9 cellular contexts compared by ENCODE assay signal in the genomic region with DNA sequence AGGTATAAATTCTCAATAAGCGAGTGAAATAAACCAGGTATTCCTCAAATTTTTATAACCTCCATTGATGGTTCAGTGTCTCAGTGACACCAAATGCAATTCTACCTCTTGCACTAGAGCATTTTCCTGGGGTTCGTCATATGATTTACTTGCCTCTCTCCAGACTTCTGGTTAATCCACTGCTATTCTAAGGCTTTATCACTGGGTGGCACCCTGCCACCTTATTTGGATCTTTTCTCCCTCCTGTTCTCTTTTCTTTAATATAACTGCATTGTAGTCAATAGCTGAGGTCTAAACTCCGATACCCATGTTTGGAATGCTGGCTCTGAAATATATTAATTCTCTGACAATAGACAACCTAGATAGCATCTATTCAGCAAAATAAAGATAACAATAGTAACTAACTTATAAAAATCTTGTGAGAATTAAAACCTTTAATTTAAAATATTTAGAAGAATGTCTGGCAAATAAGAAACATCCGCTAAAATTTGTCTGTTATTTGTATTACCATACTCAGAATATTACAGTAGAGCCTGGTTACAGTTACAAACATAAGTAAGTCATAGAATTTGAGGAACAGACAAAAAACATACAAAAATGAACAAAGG.
DNase-seq lines count a peak whose midpoint lies in the region; ATAC-seq and TF ChIP-seq lines count a peak whose summit lies in the region.
"Had no signal": no experiment of that assay in that cellular context is flagged by ENCODE, and none has a peak within 500 bp of the region (broad histone marks: within the 10 kb centered on the region; RNA-seq: fewer than 3 reads in every experiment).

No MANE protein-coding gene starts in this region.

- no peak overlapping the region for H3K4me3 Mint-ChIP-seq in nephron
- H3K4me3 Mint-ChIP-seq in stimulated activated naive B cell treated with anti-CD40 and anti-IgM and Interleukin-4, amounts not matched to agents 10 μg/mL and 1 μg/mL and 100 μg/mL, for 72 hours, result no peak overlapping the region
- H3K4me3 Mint-ChIP-seq: central memory CD8-positive, alpha-beta T cell had no signal

- no peaks in the 10 kb centered on the region for H3K36me3 ChIP-seq in mammary epithelial cell (ENCODE audit: insufficient read depth, low read length)

- BruUV-seq in mammary epithelial cell (replicated peaks; lab: Mats Ljungman, UMichigan), result no TSS peak

- in situ Hi-C loops in mammary epithelial cell (cut with MboI; ENCODE audit: low sequenced_read_pairs in 2 of 2), result no loop called here

- H3K27ac Mint-ChIP-seq in nephron, result peak overlapping the region in 1 of 3 experiments; percentile 5
- no peak overlapping the region for H3K27ac Mint-ChIP-seq in stimulated activated naive B cell treated with anti-CD40 and anti-IgM and Interleukin-4, amounts not matched to agents 10 μg/mL and 1 μg/mL and 100 μg/mL, for 72 hours

- no peak overlapping the region for H3K4me2 ChIP-seq in mammary epithelial cell (ENCODE audit: insufficient read depth, low read depth, low read length)

- no peaks in the 10 kb centered on the region for H3K79me2 ChIP-seq in mammary epithelial cell (ENCODE audit: insufficient read depth, low read length)

- intact Hi-C loops in mammary epithelial cell (cut with micrococcal nuclease), result loop anchor here (2.0 to 5.0 kb wide), 4 partner anchors 207 to 862 kb away; no protein-coding TSS in a partner anchor

- TF ChIP-seq CTCF in HL-60 (IDR thresholded peaks at IDR 0.05; ENCODE audit: insufficient read depth, low read length), result peak; percentile 1
- TF ChIP-seq CTCF in mammary epithelial cell (conservative IDR thresholded peaks at IDR 0.05 in 1 of 2, IDR thresholded peaks at IDR 0.05 in 1 of 2; ENCODE audit: extremely low read depth in 1 of 2, insufficient read depth in 1 of 2, low read depth in 1 of 2, low read length in 2 of 2), result peak; percentile 66
- TF ChIP-seq CTCF in nephron (IDR thresholded peaks at IDR 0.05; ENCODE audit: unreplicated experiment in 3 of 3), result peak; percentile 67 to 84 (median 73)

- H3K36me3 Mint-ChIP-seq in nephron (ENCODE audit: low read depth), result no peaks in the 10 kb centered on the region
- H3K36me3 Mint-ChIP-seq in stimulated activated naive B cell treated with anti-CD40 and anti-IgM and Interleukin-4, amounts not matched to agents 10 μg/mL and 1 μg/mL and 100 μg/mL, for 72 hours, result no peaks in the 10 kb centered on the region

- CTCF ChIA-PET in mammary epithelial cell (lab: Charles Lee; ENCODE audit: low non-redundant PET), result no interaction called here

- H3K27ac ChIP-seq in HL-60 (replicated peaks) (no peak overlapping the region), mammary epithelial cell (ENCODE audit: insufficient read depth, low read depth, low read length) (no peak overlapping the region)

- ATAC-seq in stimulated activated naive B cell treated with anti-CD40 and anti-IgM and Interleukin-4, amounts not matched to agents 10 μg/mL and 1 μg/mL and 100 μg/mL, for 72 hours (replicated peaks), result no peak

- WGBS in mammary epithelial cell (ENCODE audit: low coverage, missing lambda C conversion rate), result 58% methylated on average over 4 of the region's 4 CpGs

- H2AFZ ChIP-seq in mammary epithelial cell (ENCODE audit: low read depth, low read length), result no peak overlapping the region

- H4K20me1 ChIP-seq in mammary epithelial cell (ENCODE audit: insufficient read depth, low read length), result no peaks in the 10 kb centered on the region

- H3K9me3 ChIP-seq in mammary epithelial cell (replicated peaks; ENCODE audit: insufficient read depth, low read length), result no peaks in the 10 kb centered on the region

- no peak overlapping the region for H3K9ac ChIP-seq in mammary epithelial cell (ENCODE audit: insufficient read depth, low read length)

- no peaks in the 10 kb centered on the region for H3K9me3 Mint-ChIP-seq in nephron
- no peaks in the 10 kb centered on the region for H3K9me3 Mint-ChIP-seq in stimulated activated naive B cell treated with anti-CD40 and anti-IgM and Interleukin-4, amounts not matched to agents 10 μg/mL and 1 μg/mL and 100 μg/mL, for 72 hours
- H3K9me3 Mint-ChIP-seq: central memory CD8-positive, alpha-beta T cell had no signal

- no peaks in the 10 kb centered on the region for H3K27me3 Mint-ChIP-seq in nephron (ENCODE audit: low read depth)
- no peaks in the 10 kb centered on the region for H3K27me3 Mint-ChIP-seq in stimulated activated naive B cell treated with anti-CD40 and anti-IgM and Interleukin-4, amounts not matched to agents 10 μg/mL and 1 μg/mL and 100 μg/mL, for 72 hours
- H3K27me3 Mint-ChIP-seq: central memory CD8-positive, alpha-beta T cell had no signal

- H3K27me3 ChIP-seq in HL-60 (ENCODE audit: insufficient read depth, poor library complexity, severe bottlenecking) (no peaks in the 10 kb centered on the region), mammary epithelial cell (ENCODE audit: insufficient read depth, low read length) (peaks cover 4% of the 10 kb centered on the region)

- H3K4me1 Mint-ChIP-seq in nephron, result peaks cover 11% of the 10 kb centered on the region
- no peaks in the 10 kb centered on the region for H3K4me1 Mint-ChIP-seq in stimulated activated naive B cell treated with anti-CD40 and anti-IgM and Interleukin-4, amounts not matched to agents 10 μg/mL and 1 μg/mL and 100 μg/mL, for 72 hours
- H3K4me1 Mint-ChIP-seq: central memory CD8-positive, alpha-beta T cell had no signal

- H3K4me3 ChIP-seq in HL-60 (replicated peaks; ENCODE audit: insufficient read depth, low read length) (no peak overlapping the region), mammary epithelial cell (replicated peaks in 1 of 3; ENCODE audit: insufficient read depth in 1 of 3, low read depth in 2 of 3, low read length in 3 of 3) (no peak overlapping the region)

- DNase-seq in COLO668 (lab: John Stamatoyannopoulos, UW; ENCODE audit: unreplicated experiment) (peak; percentile 43), HL-60 (ENCODE audit: low read depth in 1 of 2, low spot score in 1 of 2) (peak in 1 of 2 experiments; percentile 8), NCI-H69 (lab: John Stamatoyannopoulos, UW) (peak; percentile 92), mammary epithelial cell (peak; percentile 46), NOMO-1 treated with DMSO at 0.1 percent for 48 hours (lab: John Stamatoyannopoulos, UW; ENCODE audit: unreplicated experiment) (no peak)
- no peak for DNase-seq in stimulated activated naive CD4-positive, alpha-beta T cell treated with Interleukin-2 at 50 U/mL for 16 hours (lab: John Stamatoyannopoulos, UW)
- no peak for DNase-seq in stimulated activated naive B cell treated with anti-CD40 and anti-IgM and Interleukin-4, amounts not matched to agents 10 μg/mL and 1 μg/mL and 100 μg/mL, for 72 hours

- H3K4me1 ChIP-seq in mammary epithelial cell (ENCODE audit: insufficient read depth, low read length), result peaks cover 6% of the 10 kb centered on the region

- dilution Hi-C loops in mammary epithelial cell (cut with HindIII; ENCODE audit: low sequenced_read_pairs), result no loop called here

Comparison
In these comparisons a context has a peak if more than half of its experiments do, and no peak if none do; other contexts are left out.
1. DNase-seq: peak in COLO668 (single experiment), NCI-H69 (single experiment) and mammary epithelial cell (single experiment); none in stimulated activated naive CD4-positive, alpha-beta T cell treated with Interleukin-2 at 50 U/mL for 16 hours (single experiment), NOMO-1 treated with DMSO at 0.1 percent for 48 hours (single experiment) and stimulated activated naive B cell treated with anti-CD40 and anti-IgM and Interleukin-4, amounts not matched to agents 10 μg/mL and 1 μg/mL and 100 μg/mL, for 72 hours (single experiment).
2. CTCF ChIP-seq: peak in every context shown above with its lines; median percentile 73 in nephron; 66 in mammary epithelial cell; 1 in HL-60.